Comparison of ENCODE assay signal across 23 cellular contexts in genomic region chr14:89575386-89576061, GRCh38.
DNase-seq lines count a peak whose midpoint lies in the region; ATAC-seq and TF ChIP-seq lines count a peak whose summit lies in the region.
"Had no signal": no experiment of that assay in that cellular context is flagged by ENCODE, and none has a peak within 500 bp of the region (broad histone marks: within the 10 kb centered on the region; RNA-seq: fewer than 3 reads in every experiment).

No MANE protein-coding gene starts in this region.

- peak overlapping the region; percentile 62 for H3K18ac ChIP-seq in mesendoderm (ENCODE audit: low read length)

- peak overlapping the region; percentile 90 for H2BK5ac ChIP-seq in mesendoderm (ENCODE audit: low read length)

- no peak overlapping the region for H4K8ac ChIP-seq in mesendoderm (ENCODE audit: low read depth, low read length)

- H2AK5ac ChIP-seq in mesendoderm (ENCODE audit: low read length): peak overlapping the region; percentile 93

- intact Hi-C loops in Right ventricle myocardium superior (cut with DNase I): no loop called here
- intact Hi-C loops in cardiac septum (cut with DNase I): no loop called here

- H2BK15ac ChIP-seq in mesendoderm (replicated peaks; ENCODE audit: low read depth): peak overlapping the region; percentile 45

- no peak overlapping the region for H4K5ac ChIP-seq in mesendoderm (ENCODE audit: low read length)

- H2BK120ac ChIP-seq in mesendoderm (ENCODE audit: low read depth, low read length): peak overlapping the region; percentile 62

- no peak for TF ChIP-seq CTCF in thoracic aorta (IDR thresholded peaks at IDR 0.05)

- H3K23ac ChIP-seq in mesendoderm (ENCODE audit: low read length): no peak overlapping the region

- H3K4me1 ChIP-seq in endocrine pancreas (ENCODE audit: control insufficient read depth, insufficient read depth, low read length) (no peaks in the 10 kb centered on the region), mesendoderm (ENCODE audit: control insufficient read depth, low read depth, low read length) (peaks cover 27% of the 10 kb centered on the region), thoracic aorta (ENCODE audit: control insufficient read depth in 1 of 2, low read depth in 2 of 2) (peaks cover 28 to 68% of the 10 kb centered on the region in 2 donors)

- no peak overlapping the region for H3K4me2 ChIP-seq in mesendoderm (ENCODE audit: low read length)

- peak overlapping the region; percentile 63 for H3K56ac ChIP-seq in mesendoderm (ENCODE audit: low read length)

- DNase-seq in Right ventricle myocardium superior (peak; percentile 43), cardiac septum (ENCODE audit: low spot score) (no peak), mesendoderm (no peak), thoracic aorta (ENCODE audit: low spot score) (no peak), Kasumi-1 (lab: John Stamatoyannopoulos, UW) (no peak), SIG-M5 treated with dmso at 0.1 percent for 504 hours (lab: John Stamatoyannopoulos, UW; ENCODE audit: unreplicated experiment) (no peak)
- DNase-seq: 8988T; activated CD4-positive, alpha-beta T cell treated with anti-CD3 and anti-CD28 coated beads, Interleukin-2, amount 50 U/mL, for 1 hour; activated T-cell treated with anti-CD3 and anti-CD28 coated beads, Interleukin-2, amount 50 U/mL, for 24 hours; central memory CD4-positive, alpha-beta T cell; dermis blood vessel endothelial cell; DMS79 treated with DMSO at 0.1 percent for 48 hours; NCI-H1092 treated with DMSO at 0.1 percent for 48 hours; NCI-H187; NCI-H446 treated with DMSO at 0.1 percent for 48 hours; psoas muscle; stimulated activated naive B cell treated with anti-CD40 and anti-IgM and Interleukin-4, amounts not matched to agents 10 μg/mL and 1 μg/mL and 100 μg/mL, for 72 hours; T-cell had no signal

- H3K79me1 ChIP-seq in mesendoderm (ENCODE audit: low read length): peaks cover 7% of the 10 kb centered on the region

- peaks cover 2% of the 10 kb centered on the region for H3K79me2 ChIP-seq in mesendoderm (ENCODE audit: control insufficient read depth, insufficient read depth, low read length)

- H3K36me3 ChIP-seq in endocrine pancreas (ENCODE audit: control insufficient read depth, insufficient read depth, low read length): no peaks in the 10 kb centered on the region
- no peaks in the 10 kb centered on the region for H3K36me3 ChIP-seq in mesendoderm (ENCODE audit: control insufficient read depth, insufficient read depth, low read length)
- no peaks in the 10 kb centered on the region for H3K36me3 ChIP-seq in thoracic aorta
- H3K36me3 ChIP-seq: suprapubic skin had no signal

- peak overlapping the region; percentile 26 for H3K4ac ChIP-seq in mesendoderm (ENCODE audit: low read depth, low read length)

- ATAC-seq in Right ventricle myocardium superior (ENCODE audit: poor library complexity): no peak
- ATAC-seq in thoracic aorta (ENCODE audit: insufficient number of reproducible peaks, low FRiP score, low read depth): peak; percentile 57
- no peak for ATAC-seq in HG02678 (IDR thresholded peaks at IDR 0.05; ENCODE audit: unreplicated experiment)
- ATAC-seq: psoas muscle; stimulated activated naive B cell treated with anti-CD40 and anti-IgM and Interleukin-4, amounts not matched to agents 10 μg/mL and 1 μg/mL and 100 μg/mL, for 72 hours; T-cell; WTC11 had no signal

- peak overlapping the region; percentile 1 for H3K4me3 ChIP-seq in endocrine pancreas (ENCODE audit: control insufficient read depth, insufficient read depth, low read length)
- no peak overlapping the region for H3K4me3 ChIP-seq in mesendoderm (ENCODE audit: low read length)
- H3K4me3 ChIP-seq in thoracic aorta: peak overlapping the region; percentile 56
- H3K4me3 ChIP-seq: psoas muscle, skin epidermis, suprapubic skin had no signal

- H3K27me3 ChIP-seq in endocrine pancreas (ENCODE audit: control insufficient read depth, insufficient read depth, low read length) (no peaks in the 10 kb centered on the region), mesendoderm (ENCODE audit: insufficient read depth, low read length, poor library complexity) (no peaks in the 10 kb centered on the region), thoracic aorta (replicated peaks; ENCODE audit: insufficient read depth) (no peaks in the 10 kb centered on the region)
- H3K27me3 ChIP-seq: suprapubic skin had no signal

- no peak overlapping the region for H3K9ac ChIP-seq in endocrine pancreas (ENCODE audit: control insufficient read depth, insufficient read depth, low read length)
- H3K9ac ChIP-seq in mesendoderm (ENCODE audit: low read length): no peak overlapping the region

- no CpG with 5 or more reads among the region's 17 CpGs for WGBS in mesendoderm (ENCODE audit: extremely low coverage, insufficient coverage, low lambda C conversion rate)

- H3K27ac ChIP-seq in mesendoderm (ENCODE audit: low read depth, low read length) (no peak overlapping the region), thoracic aorta (peak overlapping the region; percentile 80 to 83)
- H3K27ac ChIP-seq: psoas muscle, suprapubic skin had no signal

- H3K9me3 ChIP-seq in endocrine pancreas (ENCODE audit: control insufficient read depth, low read length) (no peaks in the 10 kb centered on the region), thoracic aorta (no peaks in the 10 kb centered on the region)
- H3K9me3 ChIP-seq: psoas muscle, suprapubic skin had no signal
